ENCODE assay signal across 1 cellular context in genomic region chr16:28824548-28824973, GRCh38.
TF ChIP-seq lines count a peak whose summit lies in the region.

No MANE protein-coding gene starts in this region.

TF ChIP-seq in K562, 482 proteins besides CTCF, POLR2A, EP300 and RAD21 (continued from another document and continues in another):
- TF ChIP-seq, protein P1, sequence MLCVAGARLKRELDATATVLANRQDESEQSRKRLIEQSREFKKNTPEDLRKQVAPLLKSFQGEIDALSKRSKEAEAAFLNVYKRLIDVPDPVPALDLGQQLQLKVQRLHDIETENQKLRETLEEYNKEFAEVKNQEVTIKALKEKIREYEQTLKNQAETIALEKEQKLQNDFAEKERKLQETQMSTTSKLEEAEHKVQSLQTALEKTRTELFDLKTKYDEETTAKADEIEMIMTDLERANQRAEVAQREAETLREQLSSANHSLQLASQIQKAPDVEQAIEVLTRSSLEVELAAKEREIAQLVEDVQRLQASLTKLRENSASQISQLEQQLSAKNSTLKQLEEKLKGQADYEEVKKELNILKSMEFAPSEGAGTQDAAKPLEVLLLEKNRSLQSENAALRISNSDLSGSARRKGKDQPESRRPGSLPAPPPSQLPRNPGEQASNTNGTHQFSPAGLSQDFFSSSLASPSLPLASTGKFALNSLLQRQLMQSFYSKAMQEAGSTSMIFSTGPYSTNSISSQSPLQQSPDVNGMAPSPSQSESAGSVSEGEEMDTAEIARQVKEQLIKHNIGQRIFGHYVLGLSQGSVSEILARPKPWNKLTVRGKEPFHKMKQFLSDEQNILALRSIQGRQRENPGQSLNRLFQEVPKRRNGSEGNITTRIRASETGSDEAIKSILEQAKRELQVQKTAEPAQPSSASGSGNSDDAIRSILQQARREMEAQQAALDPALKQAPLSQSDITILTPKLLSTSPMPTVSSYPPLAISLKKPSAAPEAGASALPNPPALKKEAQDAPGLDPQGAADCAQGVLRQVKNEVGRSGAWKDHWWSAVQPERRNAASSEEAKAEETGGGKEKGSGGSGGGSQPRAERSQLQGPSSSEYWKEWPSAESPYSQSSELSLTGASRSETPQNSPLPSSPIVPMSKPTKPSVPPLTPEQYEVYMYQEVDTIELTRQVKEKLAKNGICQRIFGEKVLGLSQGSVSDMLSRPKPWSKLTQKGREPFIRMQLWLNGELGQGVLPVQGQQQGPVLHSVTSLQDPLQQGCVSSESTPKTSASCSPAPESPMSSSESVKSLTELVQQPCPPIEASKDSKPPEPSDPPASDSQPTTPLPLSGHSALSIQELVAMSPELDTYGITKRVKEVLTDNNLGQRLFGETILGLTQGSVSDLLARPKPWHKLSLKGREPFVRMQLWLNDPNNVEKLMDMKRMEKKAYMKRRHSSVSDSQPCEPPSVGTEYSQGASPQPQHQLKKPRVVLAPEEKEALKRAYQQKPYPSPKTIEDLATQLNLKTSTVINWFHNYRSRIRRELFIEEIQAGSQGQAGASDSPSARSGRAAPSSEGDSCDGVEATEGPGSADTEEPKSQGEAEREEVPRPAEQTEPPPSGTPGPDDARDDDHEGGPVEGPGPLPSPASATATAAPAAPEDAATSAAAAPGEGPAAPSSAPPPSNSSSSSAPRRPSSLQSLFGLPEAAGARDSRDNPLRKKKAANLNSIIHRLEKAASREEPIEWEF (CRISPR knock-in tag; IDR thresholded peaks at IDR 0.05): no peak
- no peak for TF ChIP-seq HNRNPLL (IDR thresholded peaks at IDR 0.05; ENCODE audit: low read depth, low read length, poor library complexity, severe bottlenecking)
- 0 out of 2 replicates have a peak, but pooled peaks have one; percentile 31 for TF ChIP-seq CXXC5 (CRISPR knock-in tag; IDR thresholded peaks at IDR 0.05)
- TF ChIP-seq MCM5 (IDR thresholded peaks at IDR 0.05; ENCODE audit: low read depth): no peak
- 0 out of 2 replicates have a peak, but pooled peaks have one; percentile 11 for TF ChIP-seq TCF3 (CRISPR knock-in tag; IDR thresholded peaks at IDR 0.05)
- no peak for TF ChIP-seq ZNF644 (tag; IDR thresholded peaks at IDR 0.05; ENCODE audit: low read depth)
- TF ChIP-seq FOXA1 (IDR thresholded peaks at IDR 0.05; ENCODE audit: borderline replicate concordance): no peak
- no peak for TF ChIP-seq BACH1 (tag; IDR thresholded peaks at IDR 0.05)
- no peak for TF ChIP-seq ZNF232 (CRISPR knock-in tag; IDR thresholded peaks at IDR 0.05)
- TF ChIP-seq SAFB (IDR thresholded peaks at IDR 0.05; ENCODE audit: borderline replicate concordance, low read depth, low read length): no peak
- TF ChIP-seq, protein P2, sequence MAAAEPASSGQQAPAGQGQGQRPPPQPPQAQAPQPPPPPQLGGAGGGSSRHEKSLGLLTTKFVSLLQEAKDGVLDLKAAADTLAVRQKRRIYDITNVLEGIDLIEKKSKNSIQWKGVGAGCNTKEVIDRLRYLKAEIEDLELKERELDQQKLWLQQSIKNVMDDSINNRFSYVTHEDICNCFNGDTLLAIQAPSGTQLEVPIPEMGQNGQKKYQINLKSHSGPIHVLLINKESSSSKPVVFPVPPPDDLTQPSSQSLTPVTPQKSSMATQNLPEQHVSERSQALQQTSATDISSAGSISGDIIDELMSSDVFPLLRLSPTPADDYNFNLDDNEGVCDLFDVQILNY (CRISPR knock-in tag; IDR thresholded peaks at IDR 0.05): no peak
- no peak for TF ChIP-seq ZNF436 (CRISPR knock-in tag; IDR thresholded peaks at IDR 0.05)
- no peak for TF ChIP-seq KDM5B (IDR thresholded peaks at IDR 0.05; ENCODE audit: insufficient replicate concordance, low read depth, low read length)
- no peak for TF ChIP-seq ARHGAP35 (IDR thresholded peaks at IDR 0.05; ENCODE audit: partially characterized antibody)
- TF ChIP-seq POLR2AphosphoS2 (IDR thresholded peaks at IDR 0.05; ENCODE audit: low read length): no peak
- TF ChIP-seq MED1 (CRISPR knock-in tag; IDR thresholded peaks at IDR 0.05; ENCODE audit: borderline replicate concordance): no peak
- no peak for TF ChIP-seq PURB (CRISPR knock-in tag; IDR thresholded peaks at IDR 0.05; ENCODE audit: low read depth)
- TF ChIP-seq FOXP1 (CRISPR knock-in tag; IDR thresholded peaks at IDR 0.05): no peak
- no peak for TF ChIP-seq RBM34 (IDR thresholded peaks at IDR 0.05; ENCODE audit: borderline replicate concordance, insufficient read depth, low read length)
- no peak for TF ChIP-seq CREB1 (IDR thresholded peaks at IDR 0.05)
- no peak for TF ChIP-seq CREB1 (CRISPR knock-in tag; IDR thresholded peaks at IDR 0.05)
- TF ChIP-seq POLR2AphosphoS5 (IDR thresholded peaks at IDR 0.05; ENCODE audit: control insufficient read depth, insufficient read depth, low read depth, low read length): no peak; the same call in 1 of the 2 replicates
- TF ChIP-seq TCFL5 (CRISPR knock-in tag; conservative IDR thresholded peaks at IDR 0.05): no peak
- TF ChIP-seq MYBL2 (IDR thresholded peaks at IDR 0.05; ENCODE audit: low read depth): no peak
- TF ChIP-seq MYBL2 (CRISPR knock-in tag; IDR thresholded peaks at IDR 0.05; ENCODE audit: borderline replicate concordance): no peak
- no peak for TF ChIP-seq ILF3 (IDR thresholded peaks at IDR 0.05; ENCODE audit: borderline replicate concordance)
- TF ChIP-seq NCOA4 (IDR thresholded peaks at IDR 0.05; ENCODE audit: partially characterized antibody): no peak
- peak; percentile 54; the same call in 1 of the 2 replicates for TF ChIP-seq SMARCA4 (IDR thresholded peaks at IDR 0.05)
- no peak for TF ChIP-seq ELF2 (CRISPR knock-in tag; IDR thresholded peaks at IDR 0.05)
- TF ChIP-seq, protein P3, sequence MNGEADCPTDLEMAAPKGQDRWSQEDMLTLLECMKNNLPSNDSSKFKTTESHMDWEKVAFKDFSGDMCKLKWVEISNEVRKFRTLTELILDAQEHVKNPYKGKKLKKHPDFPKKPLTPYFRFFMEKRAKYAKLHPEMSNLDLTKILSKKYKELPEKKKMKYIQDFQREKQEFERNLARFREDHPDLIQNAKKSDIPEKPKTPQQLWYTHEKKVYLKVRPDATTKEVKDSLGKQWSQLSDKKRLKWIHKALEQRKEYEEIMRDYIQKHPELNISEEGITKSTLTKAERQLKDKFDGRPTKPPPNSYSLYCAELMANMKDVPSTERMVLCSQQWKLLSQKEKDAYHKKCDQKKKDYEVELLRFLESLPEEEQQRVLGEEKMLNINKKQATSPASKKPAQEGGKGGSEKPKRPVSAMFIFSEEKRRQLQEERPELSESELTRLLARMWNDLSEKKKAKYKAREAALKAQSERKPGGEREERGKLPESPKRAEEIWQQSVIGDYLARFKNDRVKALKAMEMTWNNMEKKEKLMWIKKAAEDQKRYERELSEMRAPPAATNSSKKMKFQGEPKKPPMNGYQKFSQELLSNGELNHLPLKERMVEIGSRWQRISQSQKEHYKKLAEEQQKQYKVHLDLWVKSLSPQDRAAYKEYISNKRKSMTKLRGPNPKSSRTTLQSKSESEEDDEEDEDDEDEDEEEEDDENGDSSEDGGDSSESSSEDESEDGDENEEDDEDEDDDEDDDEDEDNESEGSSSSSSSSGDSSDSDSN (IDR thresholded peaks at IDR 0.05; ENCODE audit: borderline replicate concordance in 1 of 2, low read depth in 2 of 2, low read length in 2 of 2): no peak
- TF ChIP-seq PHB2 (IDR thresholded peaks at IDR 0.05; ENCODE audit: low read depth): no peak
- TF ChIP-seq NFATC3 (IDR thresholded peaks at IDR 0.05): no peak
- no peak for TF ChIP-seq ZNF408 (CRISPR knock-in tag; IDR thresholded peaks at IDR 0.05; ENCODE audit: low read depth)
- TF ChIP-seq ZNF445 (CRISPR knock-in tag; IDR thresholded peaks at IDR 0.05; ENCODE audit: low read depth): no peak
- TF ChIP-seq DPF2 (IDR thresholded peaks at IDR 0.05): peak; percentile 63; the same call in 1 of the 2 replicates
- TF ChIP-seq ZNF274 (IDR thresholded peaks at IDR 0.05; ENCODE audit: borderline replicate concordance, low read depth, low read length): no peak
- no peak for TF ChIP-seq E2F6 (IDR thresholded peaks at IDR 0.05; ENCODE audit: borderline replicate concordance in 1 of 2, extremely low read depth in 1 of 2, insufficient read depth in 1 of 2, insufficient read length in 1 of 2, low read depth in 1 of 2, low read length in 1 of 2, poor library complexity in 1 of 2, severe bottlenecking in 1 of 2)
- no peak for TF ChIP-seq NCOA1 (IDR thresholded peaks at IDR 0.05; ENCODE audit: low read depth)
- TF ChIP-seq SAP30 (IDR thresholded peaks at IDR 0.05; ENCODE audit: borderline replicate concordance, insufficient read depth, low read depth, low read length, poor library complexity, severe bottlenecking): no peak
- no peak for TF ChIP-seq NELFE (IDR thresholded peaks at IDR 0.05; ENCODE audit: insufficient read depth, insufficient read length)
- TF ChIP-seq FOXA3 (CRISPR knock-in tag; conservative IDR thresholded peaks at IDR 0.05 in 1 of 2, IDR thresholded peaks at IDR 0.05 in 1 of 2): no peak
- 0 out of 2 replicates have a peak, but pooled peaks have one; percentile 14 for TF ChIP-seq TAF7 (tag; IDR thresholded peaks at IDR 0.05)
- TF ChIP-seq BDP1 (IDR thresholded peaks at IDR 0.05; ENCODE audit: insufficient read depth, insufficient read length): no peak
- no peak for TF ChIP-seq CC2D1A (IDR thresholded peaks at IDR 0.05)
- TF ChIP-seq, protein P4, sequence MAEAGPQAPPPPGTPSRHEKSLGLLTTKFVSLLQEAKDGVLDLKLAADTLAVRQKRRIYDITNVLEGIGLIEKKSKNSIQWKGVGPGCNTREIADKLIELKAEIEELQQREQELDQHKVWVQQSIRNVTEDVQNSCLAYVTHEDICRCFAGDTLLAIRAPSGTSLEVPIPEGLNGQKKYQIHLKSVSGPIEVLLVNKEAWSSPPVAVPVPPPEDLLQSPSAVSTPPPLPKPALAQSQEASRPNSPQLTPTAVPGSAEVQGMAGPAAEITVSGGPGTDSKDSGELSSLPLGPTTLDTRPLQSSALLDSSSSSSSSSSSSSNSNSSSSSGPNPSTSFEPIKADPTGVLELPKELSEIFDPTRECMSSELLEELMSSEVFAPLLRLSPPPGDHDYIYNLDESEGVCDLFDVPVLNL (CRISPR knock-in tag; IDR thresholded peaks at IDR 0.05; ENCODE audit: low read depth): no peak
- TF ChIP-seq ZKSCAN8 (CRISPR knock-in tag; IDR thresholded peaks at IDR 0.05): no peak
- TF ChIP-seq ZBTB34 (CRISPR knock-in tag; IDR thresholded peaks at IDR 0.05): no peak
- 0 out of 2 replicates have a peak, but pooled peaks have one; percentile 17 for TF ChIP-seq SIN3B (IDR thresholded peaks at IDR 0.05; ENCODE audit: low read depth)
- TF ChIP-seq PTBP1 (IDR thresholded peaks at IDR 0.05; ENCODE audit: low read depth, low read length): no peak
- TF ChIP-seq TOE1 (IDR thresholded peaks at IDR 0.05; ENCODE audit: borderline replicate concordance): no peak
- no peak; the same call in 1 of the 2 replicates for TF ChIP-seq TOE1 (CRISPR knock-in tag; IDR thresholded peaks at IDR 0.05; ENCODE audit: borderline replicate concordance, low read depth)
- TF ChIP-seq CBFB (CRISPR knock-in tag; IDR thresholded peaks at IDR 0.05): no peak
- TF ChIP-seq POLR2B (IDR thresholded peaks at IDR 0.05; ENCODE audit: low read depth, partially characterized antibody): no peak
- no peak for TF ChIP-seq SNAPC5 (CRISPR knock-in tag; IDR thresholded peaks at IDR 0.05)
- TF ChIP-seq TEAD4 (IDR thresholded peaks at IDR 0.05; ENCODE audit: low read length): no peak
- TF ChIP-seq TEAD4 (CRISPR knock-in tag; IDR thresholded peaks at IDR 0.05; ENCODE audit: borderline replicate concordance): no peak
- no peak for TF ChIP-seq TEAD2 (tag; IDR thresholded peaks at IDR 0.05)
- TF ChIP-seq PBX2 (CRISPR knock-in tag; IDR thresholded peaks at IDR 0.05; ENCODE audit: low read depth): no peak
- TF ChIP-seq PBX2 (tag; conservative IDR thresholded peaks at IDR 0.05; ENCODE audit: low read depth): no peak
- TF ChIP-seq SMAD3 (CRISPR knock-in tag; conservative IDR thresholded peaks at IDR 0.05): no peak
- no peak for TF ChIP-seq E2F1 (CRISPR knock-in tag; IDR thresholded peaks at IDR 0.05)
- TF ChIP-seq TRIM24 (IDR thresholded peaks at IDR 0.05): no peak
